Comparison of ENCODE assay signal across 13 cellular contexts in the genomic region with DNA sequence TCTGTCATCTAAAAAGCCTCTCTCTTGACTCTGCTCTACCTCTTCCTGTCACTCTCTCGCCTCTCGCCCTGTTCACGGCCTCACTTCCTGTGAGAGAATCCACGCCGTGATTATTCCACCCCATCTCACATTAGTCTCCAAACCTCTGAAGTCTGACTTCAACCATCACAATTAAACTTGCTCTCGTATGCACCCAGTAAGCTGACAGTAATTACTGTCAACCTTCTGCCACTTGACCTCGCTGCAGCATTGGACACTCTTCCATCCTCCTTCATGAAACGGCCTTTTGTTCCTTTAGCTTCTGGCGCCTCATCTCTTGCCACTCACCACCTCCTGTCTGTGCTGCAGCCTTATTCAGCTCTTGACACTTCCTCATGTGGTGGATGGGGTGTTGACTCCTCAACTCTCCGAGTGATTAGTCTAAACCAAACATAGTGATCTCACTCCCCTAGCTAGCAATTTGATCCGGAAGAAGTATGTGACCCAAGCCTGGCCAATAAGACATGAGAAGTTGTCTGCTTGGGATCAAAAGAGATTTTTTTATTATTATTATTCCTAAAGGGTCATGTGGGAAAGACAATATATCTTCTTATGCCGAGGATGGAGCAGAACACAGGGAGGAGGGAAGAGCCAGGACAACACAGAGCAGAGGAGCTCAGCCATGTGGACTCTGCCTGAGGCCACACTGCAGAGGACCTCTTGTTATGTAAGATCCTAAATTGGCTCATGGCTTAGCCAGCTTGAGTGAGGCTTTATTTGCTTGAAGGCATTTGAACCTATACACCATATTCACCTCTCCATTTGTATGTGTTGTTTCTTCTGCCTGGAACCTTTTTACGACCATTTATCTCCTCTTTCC. TPM values are rescaled to one million over a fixed set of nuclear protein-coding genes. Genes with fewer than 3 reads are reported as not detected.
A peak's percentile ranks its signal among the peaks of the same experiment; 100 is the strongest.
DNase-seq lines count a peak whose midpoint lies in the region; ATAC-seq, FAIRE-seq and TF ChIP-seq lines count a peak whose summit lies in the region.
"Had no signal": no experiment of that assay in that cellular context is flagged by ENCODE, and none has a peak within 500 bp of the region (broad histone marks: within the 10 kb centered on the region; RNA-seq: fewer than 3 reads in every experiment).

No MANE protein-coding gene starts in this region.

- TF ChIP-seq CTCF in Peyer's patch (IDR thresholded peaks at IDR 0.05): no peak

- TF ChIP-seq POLR2A in Peyer's patch (IDR thresholded peaks at IDR 0.05): no peak

- H3K9me3 Mint-ChIP-seq in activated naive CD8-positive, alpha-beta T cell (ENCODE audit: low read depth): peaks cover 8% of the 10 kb centered on the region
- no peaks in the 10 kb centered on the region for H3K9me3 Mint-ChIP-seq in natural killer cell treated with Interleukin-12 subunit alpha and Interleukin-12 subunit beta and Interleukin-15 and Interleukin-18, amount 100 ng/mL, for 72 hours

- H3K36me3 Mint-ChIP-seq in activated naive CD8-positive, alpha-beta T cell: peaks cover 10% of the 10 kb centered on the region
- H3K36me3 Mint-ChIP-seq in natural killer cell treated with Interleukin-12 subunit alpha and Interleukin-12 subunit beta and Interleukin-15 and Interleukin-18, amount 100 ng/mL, for 72 hours: peaks cover 32% of the 10 kb centered on the region

- H3K27ac Mint-ChIP-seq in activated naive CD8-positive, alpha-beta T cell: peak overlapping the region; percentile 93
- H3K27ac Mint-ChIP-seq in natural killer cell treated with Interleukin-12 subunit alpha and Interleukin-12 subunit beta and Interleukin-15 and Interleukin-18, amount 100 ng/mL, for 72 hours: peak overlapping the region; percentile 96 to 97

- peak; percentile 90 to 94 for ATAC-seq in natural killer cell treated with Interleukin-12 subunit alpha and Interleukin-12 subunit beta and Interleukin-15 and Interleukin-18, amount 100 ng/mL, for 72 hours
- no peak for ATAC-seq in GM21529 (IDR thresholded peaks at IDR 0.05; ENCODE audit: unreplicated experiment)

- H3K4me1 ChIP-seq in Peyer's patch: no peaks in the 10 kb centered on the region

- no peaks in the 10 kb centered on the region for H3K27me3 Mint-ChIP-seq in activated naive CD8-positive, alpha-beta T cell
- H3K27me3 Mint-ChIP-seq in natural killer cell treated with Interleukin-12 subunit alpha and Interleukin-12 subunit beta and Interleukin-15 and Interleukin-18, amount 100 ng/mL, for 72 hours: no peaks in the 10 kb centered on the region

- H3K27me3 ChIP-seq in Peyer's patch: no peaks in the 10 kb centered on the region

- peaks cover 0 to 3% (median 0%) of the 10 kb centered on the region in 4 donors for H3K9me3 ChIP-seq in Peyer's patch

- no peak overlapping the region for H3K4me3 ChIP-seq in Peyer's patch

- no peaks in the 10 kb centered on the region for H3K36me3 ChIP-seq in Peyer's patch

- FAIRE-seq in HTR-8/SVneo (lab: Jason Lieb, UNC): peak; percentile 86
- FAIRE-seq: kidney had no signal

- intact Hi-C loops in posterior vena cava (cut with DNase I): no loop called here

- peak overlapping the region; percentile 72 for H3K4me3 Mint-ChIP-seq in activated naive CD8-positive, alpha-beta T cell
- H3K4me3 Mint-ChIP-seq in natural killer cell treated with Interleukin-12 subunit alpha and Interleukin-12 subunit beta and Interleukin-15 and Interleukin-18, amount 100 ng/mL, for 72 hours: peak overlapping the region; percentile 93

- no peak for DNase-seq in HTR-8/SVneo (ENCODE audit: insufficient read length, low spot score)
- peak in 1 of 3 donors; percentile 63 for DNase-seq in Peyer's patch
- peak; percentile 88 for DNase-seq in natural killer cell treated with Interleukin-12 subunit alpha and Interleukin-12 subunit beta and Interleukin-15 and Interleukin-18, amount 100 ng/mL, for 72 hours (ENCODE audit: low spot score)
- no peak for DNase-seq in posterior vena cava (ENCODE audit: low spot score)
- DNase-seq in AG20443 (ENCODE audit: low spot score): no peak
- DNase-seq in middle frontal gyrus (ENCODE audit: extremely low spot score, low spot score): no peak
- DNase-seq: Calu3, kidney, NCI-H1930, nucleus accumbens, substantia nigra had no signal

- peak overlapping the region in 3 of 4 donors; percentile 39 to 68 (median 54) for H3K27ac ChIP-seq in Peyer's patch

- peaks cover 40% of the 10 kb centered on the region for H3K4me1 Mint-ChIP-seq in activated naive CD8-positive, alpha-beta T cell (ENCODE audit: low read depth)
- peaks cover 42 to 50% of the 10 kb centered on the region in 2 donors for H3K4me1 Mint-ChIP-seq in natural killer cell treated with Interleukin-12 subunit alpha and Interleukin-12 subunit beta and Interleukin-15 and Interleukin-18, amount 100 ng/mL, for 72 hours (ENCODE audit: low read depth in 2 of 2)

RNA-seq across cellular contexts. Expression of gene MYO1B, which starts 38.4 kb away (rescaled TPM):
- 10 to 100 TPM; 13.1 to 25.5 (median 19.4) TPM for total RNA-seq in Peyer's patch
- total RNA-seq in natural killer cell treated with Interleukin-12 subunit alpha and Interleukin-12 subunit beta and Interleukin-15 and Interleukin-18, amount 100 ng/mL, for 72 hours: 1 to 10 TPM; 6.3 to 9.3 TPM
- total RNA-seq in posterior vena cava: 10 to 100 TPM; 29.8 to 30.0 TPM

RNA-seq across cellular contexts. Expression of gene STAT4, which starts 56.0 kb away (rescaled TPM):
- total RNA-seq in Peyer's patch: 10 to 100 TPM in 1 of 4 donors, 1 to 10 TPM in 3; 5.0 to 18.2 (median 5.9) TPM
- 100 to 1,000 TPM; 133 to 241 TPM for total RNA-seq in natural killer cell treated with Interleukin-12 subunit alpha and Interleukin-12 subunit beta and Interleukin-15 and Interleukin-18, amount 100 ng/mL, for 72 hours
- 1 to 10 TPM; 2.2 to 2.5 TPM for total RNA-seq in posterior vena cava

Comparison
In these comparisons a context has a peak if more than half of its experiments do, and no peak if none do; other contexts are left out.
1. RNA of gene STAT4, which starts 56.0 kb away (total RNA-seq): 133 to 241 TPM in natural killer cell treated with Interleukin-12 subunit alpha and Interleukin-12 subunit beta and Interleukin-15 and Interleukin-18, amount 100 ng/mL, for 72 hours; 5.0 to 18.2 TPM in Peyer's patch and 2.2 to 2.5 TPM in posterior vena cava; every median in the first group is over 4 times any median in the second.